Comparison of ENCODE assay signal across 1 cellular context in genomic region chr10:970311-971149, GRCh38.
A peak's percentile ranks its signal among the peaks of the same experiment; 100 is the strongest.
TF ChIP-seq lines count a peak whose summit lies in the region.

No MANE protein-coding gene starts in this region.

TF ChIP-seq in HepG2, 621 proteins besides CTCF, POLR2A, EP300 and RAD21 (continued from another document and continues in another):
- TF ChIP-seq CEBPZ (IDR thresholded peaks at IDR 0.05; ENCODE audit: low read length) (no peak), IRF2 (CRISPR knock-in tag; IDR thresholded peaks at IDR 0.05) (no peak; the same call in 1 of the 2 replicates), PHF21A (CRISPR knock-in tag; IDR thresholded peaks at IDR 0.05) (peak; percentile 86), PCBP1 (IDR thresholded peaks at IDR 0.05; ENCODE audit: borderline replicate concordance, low read depth, low read length) (no peak), ZBTB26 (CRISPR knock-in tag; IDR thresholded peaks at IDR 0.05; ENCODE audit: borderline replicate concordance) (peak; percentile 94), NCOR1 (IDR thresholded peaks at IDR 0.05; ENCODE audit: borderline replicate concordance, low read length) (peak; percentile 77; the same call in 1 of the 2 replicates), SNAPC2 (CRISPR knock-in tag; IDR thresholded peaks at IDR 0.05) (no peak), ZNF704 (CRISPR knock-in tag; IDR thresholded peaks at IDR 0.05; ENCODE audit: borderline replicate concordance) (no peak), TCF12 (IDR thresholded peaks at IDR 0.05) (no peak), TCF12 (CRISPR knock-in tag; IDR thresholded peaks at IDR 0.05) (peak; percentile 41; the same call in 1 of the 2 replicates), ZNF362 (CRISPR knock-in tag; IDR thresholded peaks at IDR 0.05; ENCODE audit: borderline replicate concordance) (peak; percentile 83), ZNF44 (CRISPR knock-in tag; IDR thresholded peaks at IDR 0.05) (no peak), ZNF510 (CRISPR knock-in tag; IDR thresholded peaks at IDR 0.05; ENCODE audit: low read depth) (no peak), GATAD2A (CRISPR knock-in tag; IDR thresholded peaks at IDR 0.05) (peak; percentile 88), CREM (IDR thresholded peaks at IDR 0.05) (peak; percentile 85), CREM (CRISPR knock-in tag; IDR thresholded peaks at IDR 0.05) (no peak), ZNF687 (CRISPR knock-in tag; IDR thresholded peaks at IDR 0.05) (no peak), JDP2 (CRISPR knock-in tag; IDR thresholded peaks at IDR 0.05; ENCODE audit: borderline replicate concordance) (no peak), THAP9 (CRISPR knock-in tag; IDR thresholded peaks at IDR 0.05; ENCODE audit: borderline replicate concordance) (no peak; the same call in 1 of the 2 replicates), ZFX (CRISPR knock-in tag; IDR thresholded peaks at IDR 0.05; ENCODE audit: low read depth) (no peak), ATF1 (CRISPR knock-in tag; IDR thresholded peaks at IDR 0.05) (peak; percentile 50), POGZ (CRISPR knock-in tag; IDR thresholded peaks at IDR 0.05) (0 out of 2 replicates have a peak, but pooled peaks have one; percentile 14), HDAC1 (CRISPR knock-in tag; IDR thresholded peaks at IDR 0.05) (peak; percentile 75), HINFP (CRISPR knock-in tag; IDR thresholded peaks at IDR 0.05; ENCODE audit: low read depth) (no peak), YEATS4 (CRISPR knock-in tag; IDR thresholded peaks at IDR 0.05; ENCODE audit: borderline replicate concordance) (peak; percentile 41; the same call in 1 of the 2 replicates), ZNF543 (CRISPR knock-in tag; IDR thresholded peaks at IDR 0.05) (no peak), SOX5 (CRISPR knock-in tag; IDR thresholded peaks at IDR 0.05; ENCODE audit: borderline replicate concordance) (peak; percentile 72; the same call in 1 of the 2 replicates), SIX4 (CRISPR knock-in tag; IDR thresholded peaks at IDR 0.05) (no peak), ZNF724P (CRISPR knock-in tag; IDR thresholded peaks at IDR 0.05; ENCODE audit: borderline replicate concordance) (no peak), SUZ12 (IDR thresholded peaks at IDR 0.05; ENCODE audit: low read depth, low read length) (no peak), ZNF530 (CRISPR knock-in tag; IDR thresholded peaks at IDR 0.05; ENCODE audit: low read depth) (no peak), ZSCAN5A (CRISPR knock-in tag; IDR thresholded peaks at IDR 0.05; ENCODE audit: borderline replicate concordance) (no peak), ZNF296 (CRISPR knock-in tag; conservative IDR thresholded peaks at IDR 0.05) (no peak), HHEX (CRISPR knock-in tag; IDR thresholded peaks at IDR 0.05) (peak; percentile 91), GLI4 (CRISPR knock-in tag; IDR thresholded peaks at IDR 0.05; ENCODE audit: borderline replicate concordance) (0 out of 2 replicates have a peak, but pooled peaks have one; percentile 39), TBP (CRISPR knock-in tag; IDR thresholded peaks at IDR 0.05) (no peak), MED1 (CRISPR knock-in tag; IDR thresholded peaks at IDR 0.05) (peak; percentile 59), BCL6 (CRISPR knock-in tag; IDR thresholded peaks at IDR 0.05) (peak; percentile 98), FOXP4 (CRISPR knock-in tag; IDR thresholded peaks at IDR 0.05) (peak; percentile 59; the same call in 1 of the 2 replicates), SAP130 (CRISPR knock-in tag; IDR thresholded peaks at IDR 0.05; ENCODE audit: low read depth) (peak; percentile 70; the same call in 1 of the 2 replicates), KAT8 (CRISPR knock-in tag; IDR thresholded peaks at IDR 0.05) (peak; percentile 53), TFAP4 (IDR thresholded peaks at IDR 0.05; ENCODE audit: borderline replicate concordance, low read depth) (peak; percentile 71; the same call in 1 of the 2 replicates)
